1 cellular context compared by ENCODE assay signal in the genomic region with DNA sequence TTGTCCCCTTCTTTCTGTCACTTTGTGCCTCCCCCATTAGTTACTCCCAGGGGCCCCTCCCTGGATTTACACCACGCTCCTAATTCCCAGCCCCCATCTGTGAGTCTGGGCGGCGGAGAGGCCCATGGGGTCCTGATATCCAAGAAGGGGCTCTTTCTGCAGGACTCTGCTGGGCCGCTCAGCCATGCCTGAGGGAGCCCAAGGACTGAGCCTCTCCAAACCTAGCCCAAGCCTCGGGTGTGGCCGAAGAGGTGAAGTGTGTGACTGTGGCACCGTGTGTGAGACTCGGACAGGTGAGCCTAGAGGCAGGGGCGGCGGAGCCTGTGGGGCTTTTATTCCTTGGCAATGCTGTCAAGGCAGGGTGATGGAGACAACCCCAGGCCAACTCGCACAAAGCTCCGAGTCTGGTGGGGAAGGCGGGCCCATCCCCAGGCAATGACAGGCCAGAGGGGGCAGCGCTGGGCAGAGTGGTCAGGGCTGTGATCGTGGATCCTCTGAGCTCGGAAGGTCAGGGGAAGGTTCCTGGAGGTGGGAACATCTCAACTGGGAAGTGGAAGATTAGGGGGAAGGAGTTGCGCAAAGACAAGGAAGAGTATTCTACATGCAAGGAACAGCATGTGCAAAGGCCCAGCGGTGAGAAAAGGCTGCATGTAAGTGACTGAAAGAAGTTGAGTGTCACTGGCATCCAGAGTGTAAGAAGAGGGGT.
TF ChIP-seq lines count a peak whose summit lies in the region.

No MANE protein-coding gene starts in this region.

TF ChIP-seq in SK-N-SH treated with all-trans-retinoic acid at 6 μM for 48 hours, 23 proteins besides CTCF, POLR2A, EP300 and RAD21 (continued from another document):
- TF ChIP-seq, protein P1, sequence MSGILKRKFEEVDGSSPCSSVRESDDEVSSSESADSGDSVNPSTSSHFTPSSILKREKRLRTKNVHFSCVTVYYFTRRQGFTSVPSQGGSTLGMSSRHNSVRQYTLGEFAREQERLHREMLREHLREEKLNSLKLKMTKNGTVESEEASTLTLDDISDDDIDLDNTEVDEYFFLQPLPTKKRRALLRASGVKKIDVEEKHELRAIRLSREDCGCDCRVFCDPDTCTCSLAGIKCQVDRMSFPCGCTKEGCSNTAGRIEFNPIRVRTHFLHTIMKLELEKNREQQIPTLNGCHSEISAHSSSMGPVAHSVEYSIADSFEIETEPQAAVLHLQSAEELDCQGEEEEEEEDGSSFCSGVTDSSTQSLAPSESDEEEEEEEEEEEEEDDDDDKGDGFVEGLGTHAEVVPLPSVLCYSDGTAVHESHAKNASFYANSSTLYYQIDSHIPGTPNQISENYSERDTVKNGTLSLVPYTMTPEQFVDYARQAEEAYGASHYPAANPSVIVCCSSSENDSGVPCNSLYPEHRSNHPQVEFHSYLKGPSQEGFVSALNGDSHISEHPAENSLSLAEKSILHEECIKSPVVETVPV (CRISPR knock-in tag; IDR thresholded peaks at IDR 0.05) = no peak
- no peak for TF ChIP-seq PPARA (CRISPR knock-in tag; IDR thresholded peaks at IDR 0.05; ENCODE audit: borderline replicate concordance)
